In the genomic region with DNA sequence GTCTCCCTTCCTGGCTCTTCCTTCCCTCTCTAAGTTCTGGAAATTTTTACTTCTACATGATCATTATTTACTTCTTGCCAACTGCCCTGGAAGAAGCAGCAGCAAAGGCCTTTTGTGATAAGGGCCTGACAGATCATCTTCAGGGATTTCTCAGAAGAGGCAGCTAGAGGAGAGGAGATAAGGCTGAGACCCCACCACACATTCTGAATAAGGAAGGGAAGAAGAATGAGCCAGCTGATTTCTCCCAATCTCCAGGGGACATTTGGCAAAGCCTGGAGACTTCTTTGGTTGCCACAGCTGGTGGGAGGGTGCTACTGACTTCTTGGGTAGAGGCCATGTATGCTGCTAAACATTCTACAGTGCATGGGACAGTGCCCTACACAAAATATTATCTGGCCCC, we compare ENCODE assay signal across 1 cellular context.
TF ChIP-seq lines count a peak whose summit lies in the region.

No MANE protein-coding gene starts in this region.

TF ChIP-seq in K562, 482 proteins besides CTCF, POLR2A, EP300 and RAD21 (continued from another document and continues in another):
- TF ChIP-seq, protein P1, sequence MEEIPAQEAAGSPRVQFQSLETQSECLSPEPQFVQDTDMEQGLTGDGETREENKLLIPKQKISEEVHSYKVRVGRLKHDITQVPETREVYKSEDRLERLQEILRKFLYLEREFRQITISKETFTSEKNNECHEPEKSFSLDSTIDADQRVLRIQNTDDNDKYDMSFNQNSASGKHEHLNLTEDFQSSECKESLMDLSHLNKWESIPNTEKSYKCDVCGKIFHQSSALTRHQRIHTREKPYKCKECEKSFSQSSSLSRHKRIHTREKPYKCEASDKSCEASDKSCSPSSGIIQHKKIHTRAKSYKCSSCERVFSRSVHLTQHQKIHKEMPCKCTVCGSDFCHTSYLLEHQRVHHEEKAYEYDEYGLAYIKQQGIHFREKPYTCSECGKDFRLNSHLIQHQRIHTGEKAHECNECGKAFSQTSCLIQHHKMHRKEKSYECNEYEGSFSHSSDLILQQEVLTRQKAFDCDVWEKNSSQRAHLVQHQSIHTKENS (CRISPR knock-in tag; IDR thresholded peaks at IDR 0.05), result no peak
- TF ChIP-seq TBP (optimal IDR thresholded peaks at IDR 0.05; ENCODE audit: low read depth, low read length) (no peak), ETV1 (tag; conservative IDR thresholded peaks at IDR 0.05; ENCODE audit: low read depth) (no peak), ZNF232 (CRISPR knock-in tag; IDR thresholded peaks at IDR 0.05) (no peak), NBN (IDR thresholded peaks at IDR 0.05; ENCODE audit: low read depth) (peak; percentile 51; the same call in 1 of the 2 replicates), NFRKB (IDR thresholded peaks at IDR 0.05; ENCODE audit: low read depth) (no peak), ZEB2 (IDR thresholded peaks at IDR 0.05) (no peak), CBFB (CRISPR knock-in tag; IDR thresholded peaks at IDR 0.05) (no peak), ZNF347 (CRISPR knock-in tag; IDR thresholded peaks at IDR 0.05; ENCODE audit: low read depth) (no peak), ZNF589 (CRISPR knock-in tag; IDR thresholded peaks at IDR 0.05; ENCODE audit: low read depth) (no peak), HNRNPLL (IDR thresholded peaks at IDR 0.05; ENCODE audit: low read depth, low read length, poor library complexity, severe bottlenecking) (no peak), FOXP1 (CRISPR knock-in tag; IDR thresholded peaks at IDR 0.05) (no peak), MTA1 (IDR thresholded peaks at IDR 0.05; ENCODE audit: borderline replicate concordance) (no peak), ZNF24 (IDR thresholded peaks at IDR 0.05) (no peak), THRB (CRISPR knock-in tag; conservative IDR thresholded peaks at IDR 0.05) (no peak), FOXK2 (conservative IDR thresholded peaks at IDR 0.05 in 1 of 2, IDR thresholded peaks at IDR 0.05 in 1 of 2; ENCODE audit: low read depth in 2 of 2) (no peak), ERF (CRISPR knock-in tag; IDR thresholded peaks at IDR 0.05) (no peak), ZNF707 (CRISPR knock-in tag; conservative IDR thresholded peaks at IDR 0.05) (no peak), NR1H2 (CRISPR knock-in tag; IDR thresholded peaks at IDR 0.05) (no peak), XRCC5 (IDR thresholded peaks at IDR 0.05; ENCODE audit: low read depth, low read length) (no peak), POU5F1 (IDR thresholded peaks at IDR 0.05; ENCODE audit: borderline replicate concordance, low read depth, low read length, partially characterized antibody) (no peak), RNF2 (IDR thresholded peaks at IDR 0.05) (no peak), MCM3 (IDR thresholded peaks at IDR 0.05) (no peak), TRIM24 (IDR thresholded peaks at IDR 0.05) (peak; percentile 53 to 63; a peak in 2 of 4 replicates), KLF16 (IDR thresholded peaks at IDR 0.05) (peak; percentile 66; the same call in 1 of the 2 replicates), LARP7 (IDR thresholded peaks at IDR 0.05) (no peak), DNMT1 (IDR thresholded peaks at IDR 0.05) (no peak), ETV5 (CRISPR knock-in tag; IDR thresholded peaks at IDR 0.05; ENCODE audit: low read depth) (no peak), TBL1XR1 (IDR thresholded peaks at IDR 0.05; ENCODE audit: low read length in 2 of 2) (peak; percentile 30 to 74; a peak in 2 of 4 replicates)
- TF ChIP-seq, protein P2, sequence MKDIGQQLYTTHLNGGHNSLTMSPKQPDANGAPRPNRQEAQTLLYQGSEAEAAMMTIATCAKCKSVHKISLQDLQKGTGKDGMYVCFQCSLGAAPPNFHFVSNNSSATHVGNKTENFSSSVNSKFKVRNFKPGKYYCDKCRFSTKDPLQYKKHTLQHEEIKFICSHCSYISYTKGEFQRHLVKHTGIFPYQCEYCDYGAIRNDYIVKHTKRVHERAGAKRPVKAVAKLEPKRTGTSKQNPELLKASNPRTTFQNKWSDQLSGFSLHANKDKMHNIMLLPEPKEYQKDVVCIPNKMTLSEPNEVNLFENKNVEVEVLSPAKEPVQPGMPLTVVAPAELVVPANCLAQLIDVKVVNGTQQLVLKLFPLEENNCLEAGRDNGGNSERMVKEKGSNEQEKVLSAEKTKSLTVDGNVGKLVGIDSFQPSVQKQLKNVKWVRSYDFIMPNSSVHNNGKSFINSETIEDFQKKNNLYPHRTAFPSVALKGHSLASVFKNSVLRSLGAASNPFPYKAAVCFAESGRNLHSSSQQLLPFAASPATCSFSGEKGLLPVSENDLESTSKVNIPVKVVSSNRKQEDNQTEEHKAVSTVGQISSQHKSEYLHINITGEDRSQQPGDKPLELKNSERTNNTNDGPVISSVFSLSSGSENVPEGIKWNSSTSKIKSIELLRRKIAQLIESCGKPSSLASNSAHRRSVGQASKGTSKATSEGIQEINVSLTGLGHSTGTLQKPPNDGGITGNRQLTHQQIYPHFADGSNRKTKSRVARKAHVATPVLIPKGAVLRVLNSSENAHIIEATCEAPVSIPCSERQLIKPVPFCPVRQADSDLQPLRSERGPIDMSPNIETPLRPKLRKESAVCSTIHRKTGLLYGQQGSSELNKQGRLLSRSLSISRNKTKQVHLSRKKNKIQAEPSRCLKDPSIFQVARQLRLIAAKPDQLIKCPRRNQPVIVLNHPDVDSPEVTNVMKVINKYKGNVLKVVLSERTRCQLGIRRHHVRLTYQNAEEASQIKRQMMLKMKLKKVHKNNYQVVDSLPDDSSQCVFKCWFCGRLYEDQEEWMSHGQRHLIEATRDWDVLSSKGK (CRISPR knock-in tag; IDR thresholded peaks at IDR 0.05), result no peak
- TF ChIP-seq, protein P3, sequence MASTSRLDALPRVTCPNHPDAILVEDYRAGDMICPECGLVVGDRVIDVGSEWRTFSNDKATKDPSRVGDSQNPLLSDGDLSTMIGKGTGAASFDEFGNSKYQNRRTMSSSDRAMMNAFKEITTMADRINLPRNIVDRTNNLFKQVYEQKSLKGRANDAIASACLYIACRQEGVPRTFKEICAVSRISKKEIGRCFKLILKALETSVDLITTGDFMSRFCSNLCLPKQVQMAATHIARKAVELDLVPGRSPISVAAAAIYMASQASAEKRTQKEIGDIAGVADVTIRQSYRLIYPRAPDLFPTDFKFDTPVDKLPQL (IDR thresholded peaks at IDR 0.05; ENCODE audit: extremely low read depth, insufficient read length), result no peak
- TF ChIP-seq, protein P4, sequence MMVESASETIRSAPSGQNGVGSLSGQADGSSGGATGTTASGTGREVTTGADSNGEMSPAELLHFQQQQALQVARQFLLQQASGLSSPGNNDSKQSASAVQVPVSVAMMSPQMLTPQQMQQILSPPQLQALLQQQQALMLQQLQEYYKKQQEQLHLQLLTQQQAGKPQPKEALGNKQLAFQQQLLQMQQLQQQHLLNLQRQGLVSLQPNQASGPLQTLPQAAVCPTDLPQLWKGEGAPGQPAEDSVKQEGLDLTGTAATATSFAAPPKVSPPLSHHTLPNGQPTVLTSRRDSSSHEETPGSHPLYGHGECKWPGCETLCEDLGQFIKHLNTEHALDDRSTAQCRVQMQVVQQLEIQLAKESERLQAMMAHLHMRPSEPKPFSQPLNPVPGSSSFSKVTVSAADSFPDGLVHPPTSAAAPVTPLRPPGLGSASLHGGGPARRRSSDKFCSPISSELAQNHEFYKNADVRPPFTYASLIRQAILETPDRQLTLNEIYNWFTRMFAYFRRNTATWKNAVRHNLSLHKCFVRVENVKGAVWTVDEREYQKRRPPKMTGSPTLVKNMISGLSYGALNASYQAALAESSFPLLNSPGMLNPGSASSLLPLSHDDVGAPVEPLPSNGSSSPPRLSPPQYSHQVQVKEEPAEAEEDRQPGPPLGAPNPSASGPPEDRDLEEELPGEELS (CRISPR knock-in tag; IDR thresholded peaks at IDR 0.05; ENCODE audit: borderline replicate concordance), result no peak
- TF ChIP-seq, protein P5, sequence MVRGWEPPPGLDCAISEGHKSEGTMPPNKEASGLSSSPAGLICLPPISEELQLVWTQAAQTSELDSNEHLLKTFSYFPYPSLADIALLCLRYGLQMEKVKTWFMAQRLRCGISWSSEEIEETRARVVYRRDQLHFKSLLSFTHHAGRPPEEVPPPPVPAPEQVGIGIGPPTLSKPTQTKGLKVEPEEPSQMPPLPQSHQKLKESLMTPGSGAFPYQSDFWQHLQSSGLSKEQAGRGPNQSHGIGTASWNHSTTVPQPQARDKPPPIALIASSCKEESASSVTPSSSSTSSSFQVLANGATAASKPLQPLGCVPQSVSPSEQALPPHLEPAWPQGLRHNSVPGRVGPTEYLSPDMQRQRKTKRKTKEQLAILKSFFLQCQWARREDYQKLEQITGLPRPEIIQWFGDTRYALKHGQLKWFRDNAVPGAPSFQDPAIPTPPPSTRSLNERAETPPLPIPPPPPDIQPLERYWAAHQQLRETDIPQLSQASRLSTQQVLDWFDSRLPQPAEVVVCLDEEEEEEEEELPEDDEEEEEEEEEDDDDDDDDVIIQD (CRISPR knock-in tag; IDR thresholded peaks at IDR 0.05), result no peak
- TF ChIP-seq, protein P6, sequence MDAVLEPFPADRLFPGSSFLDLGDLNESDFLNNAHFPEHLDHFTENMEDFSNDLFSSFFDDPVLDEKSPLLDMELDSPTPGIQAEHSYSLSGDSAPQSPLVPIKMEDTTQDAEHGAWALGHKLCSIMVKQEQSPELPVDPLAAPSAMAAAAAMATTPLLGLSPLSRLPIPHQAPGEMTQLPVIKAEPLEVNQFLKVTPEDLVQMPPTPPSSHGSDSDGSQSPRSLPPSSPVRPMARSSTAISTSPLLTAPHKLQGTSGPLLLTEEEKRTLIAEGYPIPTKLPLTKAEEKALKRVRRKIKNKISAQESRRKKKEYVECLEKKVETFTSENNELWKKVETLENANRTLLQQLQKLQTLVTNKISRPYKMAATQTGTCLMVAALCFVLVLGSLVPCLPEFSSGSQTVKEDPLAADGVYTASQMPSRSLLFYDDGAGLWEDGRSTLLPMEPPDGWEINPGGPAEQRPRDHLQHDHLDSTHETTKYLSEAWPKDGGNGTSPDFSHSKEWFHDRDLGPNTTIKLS (IDR thresholded peaks at IDR 0.05; ENCODE audit: borderline replicate concordance, low read depth), result no peak
- TF ChIP-seq, protein P7, sequence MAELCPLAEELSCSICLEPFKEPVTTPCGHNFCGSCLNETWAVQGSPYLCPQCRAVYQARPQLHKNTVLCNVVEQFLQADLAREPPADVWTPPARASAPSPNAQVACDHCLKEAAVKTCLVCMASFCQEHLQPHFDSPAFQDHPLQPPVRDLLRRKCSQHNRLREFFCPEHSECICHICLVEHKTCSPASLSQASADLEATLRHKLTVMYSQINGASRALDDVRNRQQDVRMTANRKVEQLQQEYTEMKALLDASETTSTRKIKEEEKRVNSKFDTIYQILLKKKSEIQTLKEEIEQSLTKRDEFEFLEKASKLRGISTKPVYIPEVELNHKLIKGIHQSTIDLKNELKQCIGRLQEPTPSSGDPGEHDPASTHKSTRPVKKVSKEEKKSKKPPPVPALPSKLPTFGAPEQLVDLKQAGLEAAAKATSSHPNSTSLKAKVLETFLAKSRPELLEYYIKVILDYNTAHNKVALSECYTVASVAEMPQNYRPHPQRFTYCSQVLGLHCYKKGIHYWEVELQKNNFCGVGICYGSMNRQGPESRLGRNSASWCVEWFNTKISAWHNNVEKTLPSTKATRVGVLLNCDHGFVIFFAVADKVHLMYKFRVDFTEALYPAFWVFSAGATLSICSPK (IDR thresholded peaks at IDR 0.05; ENCODE audit: borderline replicate concordance), result no peak
- TF ChIP-seq, protein P8, sequence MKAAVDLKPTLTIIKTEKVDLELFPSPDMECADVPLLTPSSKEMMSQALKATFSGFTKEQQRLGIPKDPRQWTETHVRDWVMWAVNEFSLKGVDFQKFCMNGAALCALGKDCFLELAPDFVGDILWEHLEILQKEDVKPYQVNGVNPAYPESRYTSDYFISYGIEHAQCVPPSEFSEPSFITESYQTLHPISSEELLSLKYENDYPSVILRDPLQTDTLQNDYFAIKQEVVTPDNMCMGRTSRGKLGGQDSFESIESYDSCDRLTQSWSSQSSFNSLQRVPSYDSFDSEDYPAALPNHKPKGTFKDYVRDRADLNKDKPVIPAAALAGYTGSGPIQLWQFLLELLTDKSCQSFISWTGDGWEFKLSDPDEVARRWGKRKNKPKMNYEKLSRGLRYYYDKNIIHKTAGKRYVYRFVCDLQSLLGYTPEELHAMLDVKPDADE (conservative IDR thresholded peaks at IDR 0.05; ENCODE audit: control insufficient read depth, low read depth, low read length), result no peak
